Comparison of ENCODE assay signal across 12 cellular contexts in the genomic region with DNA sequence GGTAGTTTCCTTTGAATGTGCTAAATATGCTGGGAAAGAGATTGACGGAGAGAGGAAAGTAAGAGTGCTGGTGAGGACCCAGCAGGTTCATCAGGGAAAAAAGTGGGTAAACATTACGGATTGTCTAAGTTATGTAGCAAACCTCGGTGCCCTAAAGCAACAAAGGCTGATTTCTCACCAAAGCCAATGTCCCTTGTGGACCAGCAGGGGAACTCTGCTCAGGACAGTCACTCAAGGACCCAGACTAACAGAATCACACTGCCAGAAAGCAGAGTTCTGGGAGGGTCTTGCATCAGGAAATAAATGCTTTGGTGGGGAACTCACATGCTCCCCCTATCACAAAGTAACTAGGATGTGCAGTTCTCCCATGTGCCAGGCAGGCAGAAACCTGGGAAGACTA. TPM values are rescaled to one million over a fixed set of nuclear protein-coding genes. Genes with fewer than 3 reads are reported as not detected.
DNase-seq lines count a peak whose midpoint lies in the region; TF ChIP-seq lines count a peak whose summit lies in the region.
"Had no signal": no experiment of that assay in that cellular context is flagged by ENCODE, and none has a peak within 500 bp of the region (broad histone marks: within the 10 kb centered on the region; RNA-seq: fewer than 3 reads in every experiment).

No MANE protein-coding gene starts in this region.

- peak overlapping the region; percentile 99 to 100 (median 100) for H3K27ac Mint-ChIP-seq in CD14-positive monocyte
- H3K27ac Mint-ChIP-seq in CD8-positive, alpha-beta memory T cell, result peak overlapping the region in 5 of 8 donors; percentile 35 to 88 (median 72)
- no peak overlapping the region for H3K27ac Mint-ChIP-seq in immature natural killer cell

- H3K27me3 Mint-ChIP-seq in CD14-positive monocyte (ENCODE audit: low read depth in 3 of 3) (peaks cover 0 to 5% (median 0%) of the 10 kb centered on the region in 3 donors), immature natural killer cell (ENCODE audit: low read depth in 3 of 3) (peaks cover 6 to 12% (median 8%) of the 10 kb centered on the region in 3 donors)
- H3K27me3 Mint-ChIP-seq in CD8-positive, alpha-beta memory T cell, result no peaks in the 10 kb centered on the region

- H3K36me3 Mint-ChIP-seq in CD14-positive monocyte (peaks cover 7 to 17% of the 10 kb centered on the region in 2 donors), immature natural killer cell (no peaks in the 10 kb centered on the region)
- peaks cover 0 to 29% (median 0%) of the 10 kb centered on the region in 3 donors for H3K36me3 Mint-ChIP-seq in CD8-positive, alpha-beta memory T cell

- H3K9me3 ChIP-seq in CD8-positive, alpha-beta memory T cell (ENCODE audit: low read length), result no peaks in the 10 kb centered on the region
- H3K9me3 ChIP-seq: heart left ventricle had no signal

- POLR2A ChIA-PET in CD8-positive, alpha-beta memory T cell (lab: Charles Lee), result no interaction called here

- H3K4me3 Mint-ChIP-seq in CD14-positive monocyte (peak overlapping the region in 1 of 2 donors; percentile 70), immature natural killer cell (peak overlapping the region in 3 of 5 donors; percentile 1 to 33 (median 28))
- peak overlapping the region in 5 of 7 donors; percentile 49 to 95 (median 91) for H3K4me3 Mint-ChIP-seq in CD8-positive, alpha-beta memory T cell

- TF ChIP-seq CTCF in CD14-positive monocyte (IDR thresholded peaks at IDR 0.05), result peak; percentile 29

- H3K4me3 ChIP-seq in CD8-positive, alpha-beta memory T cell (ENCODE audit: low read length), result no peak overlapping the region
- H3K4me3 ChIP-seq: heart left ventricle had no signal

- peaks cover 95% of the 10 kb centered on the region for H3K4me1 Mint-ChIP-seq in CD14-positive monocyte
- peaks cover 72 to 85% (median 75%) of the 10 kb centered on the region in 3 donors for H3K4me1 Mint-ChIP-seq in CD8-positive, alpha-beta memory T cell
- H3K4me1 Mint-ChIP-seq in immature natural killer cell, result peaks cover 37 to 41% of the 10 kb centered on the region in 2 donors

- H3K36me3 ChIP-seq in CD8-positive, alpha-beta memory T cell (ENCODE audit: insufficient read depth, low read length), result peaks cover 4% of the 10 kb centered on the region
- H3K36me3 ChIP-seq: heart left ventricle had no signal

- H3K9me3 Mint-ChIP-seq in CD14-positive monocyte (peaks cover 0 to 3% (median 0%) of the 10 kb centered on the region in 7 donors), immature natural killer cell (no peaks in the 10 kb centered on the region)
- H3K9me3 Mint-ChIP-seq in CD8-positive, alpha-beta memory T cell, result no peaks in the 10 kb centered on the region

- CTCF ChIA-PET in CD8-positive, alpha-beta memory T cell (lab: Charles Lee), result interaction anchor here (3.6 kb wide), 1 partner anchor 8 kb away, joined by 50 read pairs; no protein-coding TSS in a partner anchor

- peaks cover 85% of the 10 kb centered on the region for H3K4me1 ChIP-seq in CD8-positive, alpha-beta memory T cell (ENCODE audit: insufficient read depth, low read length)

- DNase-seq in CD14-positive monocyte (ENCODE audit: low spot score) (no peak), SK-N-DZ (ENCODE audit: low spot score) (peak; percentile 26), immature natural killer cell (no peak), NCI-H69 (lab: John Stamatoyannopoulos, UW) (no peak), UCSD-AML1 (lab: John Stamatoyannopoulos, UW; ENCODE audit: unreplicated experiment) (no peak), NCI-H146 (lab: John Stamatoyannopoulos, UW) (no peak)
- no peak for DNase-seq in CD8-positive, alpha-beta memory T cell
- DNase-seq in stimulated activated CD4-positive, alpha-beta T cell treated with anti-CD3 and anti-CD28 coated beads, Interleukin-1b, Interleukin-23, amount 100 ng/mL, for 48 hours, result no peak
- DNase-seq: COR-L47, NCI-H226 had no signal

- intact Hi-C loops in CD14-positive monocyte (cut with micrococcal nuclease), result loop anchor here in 1 of 2 donors (2.0 to 5.0 kb wide), 2 partner anchors 36 to 109 kb away; no protein-coding TSS in a partner anchor

- H3K27me3 ChIP-seq in CD8-positive, alpha-beta memory T cell (ENCODE audit: insufficient read depth, low read length, poor library complexity, severe bottlenecking), result no peaks in the 10 kb centered on the region

- no peak overlapping the region for H3K27ac ChIP-seq in CD8-positive, alpha-beta memory T cell (ENCODE audit: low read depth, low read length)
- H3K27ac ChIP-seq: epithelial cell of prostate had no signal

RNA-seq across cellular contexts. Expression of a gene that starts 1.7 kb away (rescaled TPM):
- polyA plus RNA-seq in CD14-positive monocyte, result 10 to 100 TPM; 35.6 to 40.7 TPM
- 10 to 100 TPM; 17.1 to 18.4 TPM for total RNA-seq in CD8-positive, alpha-beta memory T cell
- polyA plus RNA-seq in CD8-positive, alpha-beta memory T cell, result 46.6 TPM
- 1.9 and 2.8 TPM in 2 replicates for polyA plus RNA-seq in SK-N-DZ (2014; cell fraction: cytosol; rRNA removed)
- 3.7 and 5.6 TPM in 2 replicates for polyA plus RNA-seq in SK-N-DZ (2014; cell fraction: nucleus; rRNA removed)
- polyA plus RNA-seq in immature natural killer cell, result 10 to 100 TPM; 21.1 to 29.7 (median 28.3) TPM

RNA-seq across cellular contexts. Expression of a gene that starts 38.8 kb away (rescaled TPM):
- 100 to 1,000 TPM in 1 of 2 donors, 10 to 100 TPM in 1; 81.6 to 127 TPM for polyA plus RNA-seq in CD14-positive monocyte
- total RNA-seq in CD8-positive, alpha-beta memory T cell, result 100 to 1,000 TPM; 163 to 165 TPM
- 329 TPM for polyA plus RNA-seq in CD8-positive, alpha-beta memory T cell
- polyA plus RNA-seq in SK-N-DZ (2014; cell fraction: cytosol; rRNA removed), result 0.05 TPM in 1 of 2 replicates, not detected in the other
- polyA plus RNA-seq in SK-N-DZ (2014; cell fraction: nucleus; rRNA removed), result not detected in 2 replicates
- 100 to 1,000 TPM; 218 to 459 (median 310) TPM for polyA plus RNA-seq in immature natural killer cell

Comparison
In these comparisons a context has a peak if more than half of its experiments do, and no peak if none do; other contexts are left out.
1. H3K27ac Mint-ChIP-seq: peak in CD14-positive monocyte (7 of 7) and CD8-positive, alpha-beta memory T cell (5 of 8); none in immature natural killer cell (0 of 6).